In genomic region chr6:129507846-129508245, GRCh38 we compare ENCODE assay signal across 22 cellular contexts.
"Had no signal": no experiment of that assay in that cellular context is flagged by ENCODE, and none has a peak within 500 bp of the region (broad histone marks: within the 10 kb centered on the region; RNA-seq: fewer than 3 reads in every experiment).

No MANE protein-coding gene starts in this region.

- H3K36me3 ChIP-seq: neutrophil, pancreas had no signal

- H3K4me1 ChIP-seq: tibial artery had no signal

- DNase-seq: activated CD4-positive, alpha-beta T cell treated with anti-CD3 and anti-CD28 coated beads, Interleukin-2, amount 10 ng/mL, durations not matched to agents 7 days and 5 days; activated CD8-positive, alpha-beta memory T cell treated with anti-CD3 and anti-CD28 coated beads, Interleukin-2, amount 10 ng/mL, durations not matched to agents 7 days and 5 days; activated CD8-positive, alpha-beta T cell treated with anti-CD3 and anti-CD28 coated beads for 36 hours; activated effector memory CD4-positive, alpha-beta T cell treated with anti-CD3 and anti-CD28 coated beads, Interleukin-2, amount 50 U/mL, for 16 hours; activated naive CD4-positive, alpha-beta T cell treated with anti-CD3 and anti-CD28 coated beads, Interleukin-2, amount 10 ng/mL, durations not matched to agents 7 days and 5 days; activated T-cell treated with anti-CD3 and anti-CD28 coated beads for 4 hours; amygdala; cerebellar nuclear complex; cortex of kidney; endodermal cell; foreskin fibroblast; immature natural killer cell; kidney glomerular epithelial cell; pancreas; psoas muscle; right cardiac atrium; stimulated activated CD4-positive, alpha-beta T cell treated with anti-CD3 and anti-CD28 coated beads, Interleukin-12 subunit alpha, Interleukin-12 subunit beta, amount 100 ng/mL, for 4 hours; substantia nigra; T-cell; tibial artery had no signal

- H3K9me3 ChIP-seq: neutrophil, pancreas, psoas muscle, tibial artery had no signal

- H3K27me3 ChIP-seq: neutrophil, pancreas, tibial artery had no signal

- ATAC-seq: activated CD4-positive, CD25-positive, alpha-beta regulatory T cell treated with anti-CD3 and anti-CD28 coated beads, Interleukin-2, amount 50 U/mL, for 24 hours; activated CD8-positive, alpha-beta memory T cell treated with anti-CD3 and anti-CD28 coated beads, Interleukin-2, amount 10 ng/mL, durations not matched to agents 7 days and 5 days; activated CD8-positive, alpha-beta T cell treated with anti-CD3 and anti-CD28 coated beads for 36 hours; psoas muscle; right cardiac atrium; T-cell had no signal

- H3K4me3 ChIP-seq: pancreas, psoas muscle, tibial artery had no signal

- H3K27ac ChIP-seq: neutrophil, psoas muscle, tibial artery had no signal
